Comparison of ENCODE assay signal across 1 cellular context in the genomic region with DNA sequence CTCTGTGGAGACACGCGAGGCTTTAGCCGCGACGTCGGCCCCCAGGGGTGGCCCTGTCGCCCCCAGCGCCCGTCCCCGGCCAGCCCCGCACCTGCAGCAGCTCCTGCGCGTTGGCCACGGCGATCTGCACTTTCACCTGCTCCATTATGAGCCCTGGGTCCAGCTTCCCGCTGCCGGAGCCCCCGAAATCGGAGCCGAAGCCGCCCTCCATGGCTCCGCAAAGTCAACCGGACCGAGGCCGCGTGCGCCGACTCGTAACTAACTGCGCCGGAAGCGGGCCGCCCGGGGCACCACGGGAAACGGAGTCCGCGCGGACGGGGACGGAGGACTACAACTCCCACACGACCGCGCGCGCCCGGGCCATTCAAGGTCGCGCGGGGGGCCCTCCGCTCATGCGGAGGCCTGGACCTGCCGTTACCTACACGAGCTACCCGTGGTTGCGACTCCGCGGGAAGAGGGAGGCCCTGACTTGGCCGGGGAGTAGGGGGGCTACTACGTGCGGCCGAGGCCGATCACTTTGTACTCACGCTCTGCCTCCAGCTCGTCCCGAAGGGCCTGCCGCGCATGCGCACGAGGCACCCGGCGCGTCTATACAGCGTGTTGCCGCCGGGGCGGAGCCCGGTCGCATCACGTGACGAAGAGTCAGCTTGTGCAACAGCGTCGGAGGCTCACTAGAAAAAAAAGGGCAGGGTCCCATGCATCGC.
TF ChIP-seq lines count a peak whose summit lies in the region.

A gene (minus strand): TSS at position 264 of the 704 bp plus-strand sequence. CDS start 53 bp downstream, at position 211.

TF ChIP-seq in HepG2, 621 proteins besides CTCF, POLR2A, EP300 and RAD21 (continued from another document):
- TF ChIP-seq, protein P1, sequence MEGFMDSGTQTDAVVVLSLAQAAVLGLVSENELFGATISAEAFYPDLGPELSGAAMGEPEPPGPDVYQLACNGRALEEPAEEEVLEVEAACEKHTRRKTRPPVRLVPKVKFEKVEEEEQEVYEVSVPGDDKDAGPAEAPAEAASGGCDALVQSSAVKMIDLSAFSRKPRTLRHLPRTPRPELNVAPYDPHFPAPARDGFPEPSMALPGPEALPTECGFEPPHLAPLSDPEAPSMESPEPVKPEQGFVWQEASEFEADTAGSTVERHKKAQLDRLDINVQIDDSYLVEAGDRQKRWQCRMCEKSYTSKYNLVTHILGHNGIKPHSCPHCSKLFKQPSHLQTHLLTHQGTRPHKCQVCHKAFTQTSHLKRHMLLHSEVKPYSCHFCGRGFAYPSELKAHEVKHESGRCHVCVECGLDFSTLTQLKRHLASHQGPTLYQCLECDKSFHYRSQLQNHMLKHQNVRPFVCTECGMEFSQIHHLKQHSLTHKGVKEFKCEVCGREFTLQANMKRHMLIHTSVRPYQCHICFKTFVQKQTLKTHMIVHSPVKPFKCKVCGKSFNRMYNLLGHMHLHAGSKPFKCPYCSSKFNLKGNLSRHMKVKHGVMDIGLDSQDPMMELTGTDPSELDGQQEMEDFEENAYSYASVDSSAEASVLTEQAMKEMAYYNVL (CRISPR knock-in tag; IDR thresholded peaks at IDR 0.05; ENCODE audit: borderline replicate concordance), result peak; percentile 59; the same call in 1 of the 2 replicates
- peak; percentile 73; the same call in 1 of the 2 replicates for TF ChIP-seq ZNF749 (CRISPR knock-in tag; IDR thresholded peaks at IDR 0.05; ENCODE audit: borderline replicate concordance)
- TF ChIP-seq, protein P2, sequence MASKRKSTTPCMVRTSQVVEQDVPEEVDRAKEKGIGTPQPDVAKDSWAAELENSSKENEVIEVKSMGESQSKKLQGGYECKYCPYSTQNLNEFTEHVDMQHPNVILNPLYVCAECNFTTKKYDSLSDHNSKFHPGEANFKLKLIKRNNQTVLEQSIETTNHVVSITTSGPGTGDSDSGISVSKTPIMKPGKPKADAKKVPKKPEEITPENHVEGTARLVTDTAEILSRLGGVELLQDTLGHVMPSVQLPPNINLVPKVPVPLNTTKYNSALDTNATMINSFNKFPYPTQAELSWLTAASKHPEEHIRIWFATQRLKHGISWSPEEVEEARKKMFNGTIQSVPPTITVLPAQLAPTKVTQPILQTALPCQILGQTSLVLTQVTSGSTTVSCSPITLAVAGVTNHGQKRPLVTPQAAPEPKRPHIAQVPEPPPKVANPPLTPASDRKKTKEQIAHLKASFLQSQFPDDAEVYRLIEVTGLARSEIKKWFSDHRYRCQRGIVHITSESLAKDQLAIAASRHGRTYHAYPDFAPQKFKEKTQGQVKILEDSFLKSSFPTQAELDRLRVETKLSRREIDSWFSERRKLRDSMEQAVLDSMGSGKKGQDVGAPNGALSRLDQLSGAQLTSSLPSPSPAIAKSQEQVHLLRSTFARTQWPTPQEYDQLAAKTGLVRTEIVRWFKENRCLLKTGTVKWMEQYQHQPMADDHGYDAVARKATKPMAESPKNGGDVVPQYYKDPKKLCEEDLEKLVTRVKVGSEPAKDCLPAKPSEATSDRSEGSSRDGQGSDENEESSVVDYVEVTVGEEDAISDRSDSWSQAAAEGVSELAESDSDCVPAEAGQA (IDR thresholded peaks at IDR 0.05; ENCODE audit: low read depth), result peak; percentile 20; the same call in 1 of the 2 replicates
- TF ChIP-seq, protein P2 (CRISPR knock-in tag; IDR thresholded peaks at IDR 0.05; ENCODE audit: borderline replicate concordance), result peak; percentile 52
- TF ChIP-seq, protein P3, sequence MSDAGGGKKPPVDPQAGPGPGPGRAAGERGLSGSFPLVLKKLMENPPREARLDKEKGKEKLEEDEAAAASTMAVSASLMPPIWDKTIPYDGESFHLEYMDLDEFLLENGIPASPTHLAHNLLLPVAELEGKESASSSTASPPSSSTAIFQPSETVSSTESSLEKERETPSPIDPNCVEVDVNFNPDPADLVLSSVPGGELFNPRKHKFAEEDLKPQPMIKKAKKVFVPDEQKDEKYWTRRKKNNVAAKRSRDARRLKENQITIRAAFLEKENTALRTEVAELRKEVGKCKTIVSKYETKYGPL (CRISPR knock-in tag; IDR thresholded peaks at IDR 0.05), result 0 out of 2 replicates have a peak, but pooled peaks have one; percentile 46
- TF ChIP-seq, protein P4, sequence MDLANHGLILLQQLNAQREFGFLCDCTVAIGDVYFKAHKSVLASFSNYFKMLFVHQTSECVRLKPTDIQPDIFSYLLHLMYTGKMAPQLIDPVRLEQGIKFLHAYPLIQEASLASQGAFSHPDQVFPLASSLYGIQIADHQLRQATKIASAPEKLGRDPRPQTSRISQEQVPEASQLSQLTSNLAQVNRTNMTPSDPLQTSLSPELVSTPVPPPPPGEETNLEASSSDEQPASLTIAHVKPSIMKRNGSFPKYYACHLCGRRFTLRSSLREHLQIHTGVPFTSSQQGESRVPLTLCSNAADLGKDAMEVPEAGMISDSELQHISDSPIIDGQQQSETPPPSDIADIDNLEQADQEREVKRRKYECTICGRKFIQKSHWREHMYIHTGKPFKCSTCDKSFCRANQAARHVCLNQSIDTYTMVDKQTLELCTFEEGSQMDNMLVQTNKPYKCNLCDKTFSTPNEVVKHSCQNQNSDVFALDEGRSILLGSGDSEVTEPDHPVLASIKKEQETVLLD (CRISPR knock-in tag; IDR thresholded peaks at IDR 0.05; ENCODE audit: low read depth), result no peak; the same call in 1 of the 2 replicates
- 0 out of 2 replicates have a peak, but pooled peaks have one; percentile 41 for TF ChIP-seq KDM6A (CRISPR knock-in tag; IDR thresholded peaks at IDR 0.05; ENCODE audit: low read depth)
- TF ChIP-seq ZNF772 (CRISPR knock-in tag; IDR thresholded peaks at IDR 0.05), result peak; percentile 72; the same call in 1 of the 2 replicates
- peak; percentile 95 for TF ChIP-seq ZNF501 (CRISPR knock-in tag; IDR thresholded peaks at IDR 0.05)
- TF ChIP-seq ZNF713 (CRISPR knock-in tag; IDR thresholded peaks at IDR 0.05), result no peak
- TF ChIP-seq MAFK (conservative IDR thresholded peaks at IDR 0.05 in 1 of 2, IDR thresholded peaks at IDR 0.05 in 1 of 2; ENCODE audit: low read length in 2 of 2), result no peak; a peak in 1 of 4 replicates
- TF ChIP-seq ZFAT (CRISPR knock-in tag; conservative IDR thresholded peaks at IDR 0.05), result 0 out of 2 replicates have a peak, but pooled peaks have one; percentile 50
